1 cellular context compared by ENCODE assay signal in genomic region chr7:12257582-12257981, GRCh38.
TF ChIP-seq lines count a peak whose summit lies in the region.

No MANE protein-coding gene starts in this region.

TF ChIP-seq in GM12878, 131 proteins besides CTCF, POLR2A, EP300 and RAD21 (continued from another document):
- TF ChIP-seq BCL3 (IDR thresholded peaks at IDR 0.05; ENCODE audit: borderline replicate concordance, insufficient read depth, low read depth, low read length, poor library complexity, severe bottlenecking) (peak; percentile 64), SMAD5 (IDR thresholded peaks at IDR 0.05; ENCODE audit: low read depth) (no peak), CHD2 (IDR thresholded peaks at IDR 0.05; ENCODE audit: borderline replicate concordance, low read depth, low read length) (peak; percentile 52; the same call in 1 of the 2 replicates), CBX5 (IDR thresholded peaks at IDR 0.05; ENCODE audit: low read depth) (0 out of 2 replicates have a peak, but pooled peaks have one; percentile 31), ZBTB4 (CRISPR knock-in tag; IDR thresholded peaks at IDR 0.05) (no peak), IKZF1 (conservative IDR thresholded peaks at IDR 0.05) (peak; percentile 91), MYB (IDR thresholded peaks at IDR 0.05; ENCODE audit: borderline replicate concordance, low read depth, low read length) (no peak), NFYA (IDR thresholded peaks at IDR 0.05; ENCODE audit: borderline replicate concordance, low read depth, low read length) (no peak), HCFC1 (IDR thresholded peaks at IDR 0.05; ENCODE audit: low read length) (no peak; the same call in 1 of the 2 replicates), CEBPZ (IDR thresholded peaks at IDR 0.05; ENCODE audit: low read depth, low read length) (no peak), HDGF (IDR thresholded peaks at IDR 0.05) (no peak), SP1 (IDR thresholded peaks at IDR 0.05; ENCODE audit: low read depth, low read length) (no peak), PBX3 (IDR thresholded peaks at IDR 0.05; ENCODE audit: insufficient replicate concordance, low read depth, low read length) (no peak), KDM1A (IDR thresholded peaks at IDR 0.05; ENCODE audit: borderline replicate concordance) (no peak), SREBF2 (IDR thresholded peaks at IDR 0.05; ENCODE audit: low read length) (no peak)
